Comparison of ENCODE assay signal across 22 cellular contexts in genomic region chr1:199945591-199945990, GRCh38.
"Had no signal": no experiment of that assay in that cellular context is flagged by ENCODE, and none has a peak within 500 bp of the region (broad histone marks: within the 10 kb centered on the region; RNA-seq: fewer than 3 reads in every experiment).

No MANE protein-coding gene starts in this region.

- H3K4me3 ChIP-seq: PC-9 had no signal

- H3K27ac ChIP-seq: PC-9, VCaP had no signal

- H3K4me3 Mint-ChIP-seq: activated CD4-positive, alpha-beta memory T cell treated with anti-CD3 and anti-CD28 coated beads for 36 hours; activated CD4-positive, alpha-beta T cell treated with anti-CD3 and anti-CD28 coated beads, Interleukin-2, amount 10 ng/mL, durations not matched to agents 7 days and 5 days; activated naive CD4-positive, alpha-beta T cell treated with anti-CD3 and anti-CD28 coated beads, Interleukin-2, amount 10 ng/mL, durations not matched to agents 7 days and 5 days; activated naive CD8-positive, alpha-beta T cell treated with anti-CD3 and anti-CD28 coated beads for 36 hours; activated T-cell treated with anti-CD3 and anti-CD28 coated beads, Interleukin-2, amount 50 U/mL, for 72 hours; central memory CD8-positive, alpha-beta T cell had no signal

- H3K36me3 Mint-ChIP-seq: activated CD4-positive, alpha-beta memory T cell treated with anti-CD3 and anti-CD28 coated beads for 36 hours; activated naive CD8-positive, alpha-beta T cell treated with anti-CD3 and anti-CD28 coated beads for 36 hours had no signal

- H3K9me3 Mint-ChIP-seq: activated CD4-positive, alpha-beta memory T cell treated with anti-CD3 and anti-CD28 coated beads for 36 hours; activated CD4-positive, alpha-beta T cell treated with anti-CD3 and anti-CD28 coated beads, Interleukin-2, amount 10 ng/mL, durations not matched to agents 7 days and 5 days; activated naive CD4-positive, alpha-beta T cell treated with anti-CD3 and anti-CD28 coated beads, Interleukin-2, amount 10 ng/mL, durations not matched to agents 7 days and 5 days; activated naive CD8-positive, alpha-beta T cell treated with anti-CD3 and anti-CD28 coated beads for 36 hours; activated T-cell treated with anti-CD3 and anti-CD28 coated beads, Interleukin-2, amount 50 U/mL, for 72 hours; activated T-helper 2 cell treated with anti-CD3 and anti-CD28 coated beads, Interferon-gamma antibody, Interleukin-2, Interleukin-4, amounts not matched to agents 10 μg/mL and 5 μg/mL and 100 μg/mL, durations not matched to agents 14 hours and 24 hours and 36 hours; central memory CD8-positive, alpha-beta T cell had no signal

- H3K9me3 ChIP-seq: SK-N-SH had no signal

- H2AFZ ChIP-seq: PC-9 had no signal

- ATAC-seq: activated T-cell treated with anti-CD3 and anti-CD28 coated beads, Interleukin-2, amount 50 U/mL, for 72 hours had no signal

- H3K9ac ChIP-seq: SK-N-SH had no signal

- H3K4me2 ChIP-seq: PC-9, SK-N-SH had no signal

- DNase-seq: activated CD4-positive, alpha-beta memory T cell treated with anti-CD3 and anti-CD28 coated beads for 36 hours; activated CD4-positive, alpha-beta T cell treated with anti-CD3 and anti-CD28 coated beads, Interleukin-2, amount 10 ng/mL, durations not matched to agents 7 days and 5 days; activated CD4-positive, CD25-positive, alpha-beta regulatory T cell; activated CD8-positive, alpha-beta memory T cell treated with anti-CD3 and anti-CD28 coated beads for 24 hours; activated gamma-delta T cell treated with Interleukin-2 at 50 U/mL for 16 hours; activated naive CD4-positive, alpha-beta T cell treated with anti-CD3 and anti-CD28 coated beads, Interleukin-2, amount 10 ng/mL, durations not matched to agents 7 days and 5 days; activated naive CD8-positive, alpha-beta T cell treated with anti-CD3 and anti-CD28 coated beads for 36 hours; aorta; Karpas-422; NCI-H1092; NCI-H1417; NCI-H1930; NCI-H2171; NCI-H2227 treated with DMSO at 0.1 percent for 48 hours; NCI-H526 treated with DMSO at 0.1 percent for 48 hours; PC-9; SK-N-SH; T-helper 1 cell had no signal
